ENCODE assay signal across 1 cellular context in genomic region chr15:26868029-26868685, GRCh38.
TF ChIP-seq lines count a peak whose summit lies in the region.

No MANE protein-coding gene starts in this region.

TF ChIP-seq in GM23338, 12 proteins besides CTCF, POLR2A, EP300 and RAD21 (continued from another document):
- no peak for TF ChIP-seq REST (IDR thresholded peaks at IDR 0.05; ENCODE audit: unreplicated experiment)
- TF ChIP-seq EZH2 (IDR thresholded peaks at IDR 0.05; ENCODE audit: low read depth, unreplicated experiment): no peak
- TF ChIP-seq STAT1 (IDR thresholded peaks at IDR 0.05; ENCODE audit: unreplicated experiment): no peak
- no peak for TF ChIP-seq JUNB (IDR thresholded peaks at IDR 0.05; ENCODE audit: unreplicated experiment)
TF ChIP-seq in GM23338: peak in this region for 0.
